Comparison of ENCODE assay signal across 22 cellular contexts in genomic region chr20:46784450-46785127, GRCh38.
DNase-seq lines count a peak whose midpoint lies in the region; ATAC-seq, FAIRE-seq and TF ChIP-seq lines count a peak whose summit lies in the region.
"Had no signal": no experiment of that assay in that cellular context is flagged by ENCODE, and none has a peak within 500 bp of the region (broad histone marks: within the 10 kb centered on the region; RNA-seq: fewer than 3 reads in every experiment).

No MANE protein-coding gene starts in this region.

- H4K20me1 ChIP-seq in astrocyte (ENCODE audit: insufficient read depth, low read length): no peaks in the 10 kb centered on the region

- peak overlapping the region; percentile 13 for H3K4me2 ChIP-seq in astrocyte (ENCODE audit: low read length)
- H3K4me2 ChIP-seq: A549 had no signal

- H3K79me2 ChIP-seq in astrocyte (ENCODE audit: insufficient read depth, low read length): no peaks in the 10 kb centered on the region

- ATAC-seq in right cardiac atrium: no peak
- ATAC-seq: A549; activated naive CD8-positive, alpha-beta T cell treated with anti-CD3 and anti-CD28 coated beads, Interleukin-2, amount 50 U/mL, for 24 hours; left lobe of liver had no signal

- H3K36me3 Mint-ChIP-seq in astrocyte (ENCODE audit: low read depth, unreplicated experiment): peaks cover 2% of the 10 kb centered on the region

- DNase-seq in A172 (ENCODE audit: low spot score) (peak; percentile 53), H54 (ENCODE audit: insufficient read length, low spot score) (peak; percentile 19), astrocyte (ENCODE audit: low read depth) (peak; percentile 6), kidney tubule cell (ENCODE audit: low spot score) (peak; percentile 6), DMS 273 (lab: John Stamatoyannopoulos, UW; ENCODE audit: unreplicated experiment) (no peak), NCI-H2107 (lab: John Stamatoyannopoulos, UW) (no peak), right cardiac atrium (no peak)
- DNase-seq in activated effector memory CD4-positive, alpha-beta T cell treated with anti-CD3 and anti-CD28 coated beads, Interleukin-2, amount 50 U/mL, for 16 hours: no peak
- DNase-seq: activated CD4-positive, alpha-beta T cell treated with anti-CD3 and anti-CD28 coated beads, Interleukin-2, amount 50 U/mL, for 48 hours; activated naive CD8-positive, alpha-beta T cell treated with anti-CD3 and anti-CD28 coated beads, Interleukin-2, amount 50 U/mL, for 24 hours; activated T-cell treated with anti-CD3 and anti-CD28 coated beads, Interleukin-2, amount 50 U/mL, for 48 hours; Caco-2; colonic mucosa; erythroblast; NCI-H1092 treated with DMSO at 0.1 percent for 48 hours; NCI-H226; retina had no signal

- no peak overlapping the region for H3K27ac Mint-ChIP-seq in astrocyte (ENCODE audit: unreplicated experiment)
- H3K27ac Mint-ChIP-seq: activated naive CD8-positive, alpha-beta T cell treated with anti-CD3 and anti-CD28 coated beads, Interleukin-2, amount 50 U/mL, for 24 hours; IgD-negative memory B cell had no signal

- H3K4me3 Mint-ChIP-seq in astrocyte (ENCODE audit: unreplicated experiment): no peak overlapping the region
- H3K4me3 Mint-ChIP-seq: activated naive CD8-positive, alpha-beta T cell treated with anti-CD3 and anti-CD28 coated beads, Interleukin-2, amount 50 U/mL, for 24 hours; IgD-negative memory B cell had no signal

- TF ChIP-seq CTCF in astrocyte (IDR thresholded peaks at IDR 0.05; ENCODE audit: insufficient read depth, low read depth, low read length): no peak

- H3K4me1 Mint-ChIP-seq in astrocyte (ENCODE audit: low read depth, unreplicated experiment): peaks cover 10% of the 10 kb centered on the region
- H3K4me1 Mint-ChIP-seq: activated naive CD8-positive, alpha-beta T cell treated with anti-CD3 and anti-CD28 coated beads, Interleukin-2, amount 50 U/mL, for 24 hours had no signal

- no peak overlapping the region for H3K9ac ChIP-seq in astrocyte (ENCODE audit: low read length)

- H3K4me3 ChIP-seq in astrocyte (ENCODE audit: insufficient read depth, low read depth, low read length) (no peak overlapping the region), right cardiac atrium (ENCODE audit: low read length) (no peak overlapping the region)
- H3K4me3 ChIP-seq: A549, colonic mucosa, thoracic aorta had no signal

- H3K27ac ChIP-seq in astrocyte (ENCODE audit: low read depth, low read length) (no peak overlapping the region), right cardiac atrium (ENCODE audit: low read length) (no peak overlapping the region)
- H3K27ac ChIP-seq: A549, colonic mucosa, thoracic aorta had no signal

- H3K4me1 ChIP-seq in astrocyte (ENCODE audit: insufficient read depth, low read length) (no peaks in the 10 kb centered on the region), right cardiac atrium (ENCODE audit: control insufficient read depth, insufficient read depth, low read length) (no peaks in the 10 kb centered on the region)
- H3K4me1 ChIP-seq: A549, Caco-2, colonic mucosa had no signal

- H3K27me3 ChIP-seq in astrocyte (ENCODE audit: insufficient read depth, low read length): peaks cover 6% of the 10 kb centered on the region
- no peaks in the 10 kb centered on the region for H3K27me3 ChIP-seq in right cardiac atrium (ENCODE audit: control insufficient read depth, insufficient read depth)
- H3K27me3 ChIP-seq: colonic mucosa had no signal

- H3K27me3 Mint-ChIP-seq in astrocyte (ENCODE audit: low read depth, unreplicated experiment): peaks cover 18% of the 10 kb centered on the region

- H3K9me3 ChIP-seq in astrocyte (ENCODE audit: insufficient read depth, low read depth, low read length): no peaks in the 10 kb centered on the region
- no peaks in the 10 kb centered on the region for H3K9me3 ChIP-seq in right cardiac atrium (ENCODE audit: control insufficient read depth, low read length)
- H3K9me3 ChIP-seq: A549, colonic mucosa, thoracic aorta had no signal

- TF ChIP-seq POLR2A in H54 (IDR thresholded peaks at IDR 0.05; ENCODE audit: low read depth, low read length): 0 out of 2 replicates have a peak, but pooled peaks have one; percentile 11

- peaks cover 6% of the 10 kb centered on the region for H3K9me3 Mint-ChIP-seq in astrocyte (ENCODE audit: unreplicated experiment)
- H3K9me3 Mint-ChIP-seq: activated naive CD8-positive, alpha-beta T cell treated with anti-CD3 and anti-CD28 coated beads, Interleukin-2, amount 50 U/mL, for 24 hours had no signal

- intact Hi-C loops in right cardiac atrium (cut with DNase I): no loop called here

- WGBS in right cardiac atrium: 70% methylated on average over 15 of the region's 15 CpGs

- H3K36me3 ChIP-seq in astrocyte (ENCODE audit: insufficient read depth, low read length): no peaks in the 10 kb centered on the region
- H3K36me3 ChIP-seq: colonic mucosa, thoracic aorta had no signal

- peak overlapping the region; percentile 22 for H2AFZ ChIP-seq in astrocyte (ENCODE audit: low read depth, low read length)

- FAIRE-seq in H54 (lab: Jason Lieb, UNC) (no peak), astrocyte (lab: Jason Lieb, UNC) (no peak)
- FAIRE-seq: A549, GM18507 had no signal

Comparison
In these comparisons a context has a peak if more than half of its experiments do, and no peak if none do; other contexts are left out.
1. DNase-seq: peak in A172 (single experiment), H54 (single experiment), astrocyte (single experiment) and kidney tubule cell (single experiment); none in DMS 273 (single experiment), NCI-H2107 (single experiment), activated effector memory CD4-positive, alpha-beta T cell treated with anti-CD3 and anti-CD28 coated beads, Interleukin-2, amount 50 U/mL, for 16 hours (single experiment) and right cardiac atrium (0 of 3).